8 cellular contexts compared by ENCODE assay signal in genomic region chr1:169586067-169586394, GRCh38. TPM values are rescaled to one million over a fixed set of nuclear protein-coding genes. Genes with fewer than 3 reads are reported as not detected.
DNase-seq lines count a peak whose midpoint lies in the region; ATAC-seq and TF ChIP-seq lines count a peak whose summit lies in the region.

No MANE protein-coding gene starts in this region.

- POLR2A ChIA-PET in PC-3 (lab: Charles Lee; ENCODE audit: unreplicated experiment): interaction anchor here (0.6 kb wide), 1 partner anchor 28 kb away, joined by 6 read pairs; no protein-coding TSS in a partner anchor

- TF ChIP-seq POLR2A in upper lobe of left lung (IDR thresholded peaks at IDR 0.05): no peak

- H3K4me3 ChIP-seq in left ventricle myocardium inferior (peak overlapping the region; percentile 66), PC-3 (ENCODE audit: low read length) (peak overlapping the region; percentile 53), iPS-15b (ENCODE audit: low read depth, low read length) (peak overlapping the region; percentile 42), upper lobe of left lung (peak overlapping the region in 3 of 4 donors; percentile 5 to 34 (median 22))

- H3K79me2 ChIP-seq in PC-3 (ENCODE audit: low read length): no peaks in the 10 kb centered on the region

- H3K27ac ChIP-seq in left ventricle myocardium inferior (replicated peaks) (peak overlapping the region; percentile 87), PC-3 (ENCODE audit: low read length) (no peak overlapping the region), upper lobe of left lung (peak overlapping the region in 1 of 4 donors; percentile 74)

- no peaks in the 10 kb centered on the region for H3K9me2 ChIP-seq in PC-3 (replicated peaks; ENCODE audit: low read length)

- CTCF ChIA-PET in PC-3 (lab: Charles Lee): interaction anchor here (0.6 to 1.5 kb wide), 3 partner anchors 14 to 126 kb away, joined by 3 to 9 read pairs (median 5); no protein-coding TSS in a partner anchor

- peak overlapping the region; percentile 84 for H3K4me2 ChIP-seq in PC-3 (ENCODE audit: low read length)

- no peak for DNase-seq in left ventricle myocardium inferior
- DNase-seq in Right ventricle myocardium inferior (ENCODE audit: missing footprints): no peak
- no peak for DNase-seq in PC-3
- DNase-seq in upper lobe of left lung: no peak
- DNase-seq in GM20000 (ENCODE audit: low spot score): no peak
- no peak for DNase-seq in HK-2 (ENCODE audit: unreplicated experiment)
- DNase-seq in glomerular visceral epithelial cell (ENCODE audit: extremely low spot score): no peak

- H3K4me1 ChIP-seq in left ventricle myocardium inferior (peaks cover 16% of the 10 kb centered on the region), PC-3 (ENCODE audit: insufficient read depth, low read length) (peaks cover 19% of the 10 kb centered on the region), iPS-15b (ENCODE audit: control insufficient read depth, insufficient read depth, low read length) (peaks cover 2% of the 10 kb centered on the region), upper lobe of left lung (peaks cover 2 to 9% (median 9%) of the 10 kb centered on the region in 4 donors)

- H4K20me1 ChIP-seq in PC-3 (ENCODE audit: low read length): no peaks in the 10 kb centered on the region

- no peaks in the 10 kb centered on the region for H3K9me3 ChIP-seq in left ventricle myocardium inferior (replicated peaks)
- no peaks in the 10 kb centered on the region for H3K9me3 ChIP-seq in PC-3 (ENCODE audit: low read length)
- no peaks in the 10 kb centered on the region for H3K9me3 ChIP-seq in iPS-15b (ENCODE audit: control insufficient read depth, insufficient read depth, low read length)
- H3K9me3 ChIP-seq in upper lobe of left lung: no peaks in the 10 kb centered on the region

- intact Hi-C loops in left ventricle myocardium inferior (cut with micrococcal nuclease): no loop called here
- intact Hi-C loops in Right ventricle myocardium inferior (cut with DNase I): no loop called here
- intact Hi-C loops in PC-3 (cut with micrococcal nuclease): loop anchor here (5.0 to 10.0 kb wide), 2 partner anchors 34 to 219 kb away; no protein-coding TSS in a partner anchor

- 19 to 29% methylated on average over 5 of the region's 5 CpGs for WGBS in upper lobe of left lung, 2 donors

- H3K27me3 ChIP-seq in left ventricle myocardium inferior (ENCODE audit: low read depth) (peaks cover 23% of the 10 kb centered on the region), PC-3 (ENCODE audit: low read length) (peaks cover 26% of the 10 kb centered on the region), iPS-15b (ENCODE audit: control insufficient read depth, insufficient read depth, low read length) (peaks cover 4% of the 10 kb centered on the region), upper lobe of left lung (peaks cover 0 to 2% (median 0%) of the 10 kb centered on the region in 4 donors)

- no peak for ATAC-seq in Right ventricle myocardium inferior
- no peak for ATAC-seq in PC-3
- no peak for ATAC-seq in upper lobe of left lung (ENCODE audit: low FRiP score in 2 of 2)

- TF ChIP-seq EP300 in upper lobe of left lung (IDR thresholded peaks at IDR 0.05): no peak

- no peaks in the 10 kb centered on the region for H3K36me3 ChIP-seq in left ventricle myocardium inferior
- H3K36me3 ChIP-seq in PC-3 (ENCODE audit: low read depth, low read length): no peaks in the 10 kb centered on the region
- H3K36me3 ChIP-seq in iPS-15b (ENCODE audit: control insufficient read depth, insufficient read depth, low read length): no peaks in the 10 kb centered on the region
- H3K36me3 ChIP-seq in upper lobe of left lung: no peaks in the 10 kb centered on the region

- H2AFZ ChIP-seq in PC-3 (ENCODE audit: low read length): peak overlapping the region; percentile 82

- BruUV-seq in PC-3 (replicated peaks; lab: Mats Ljungman, UMichigan): no TSS peak

- TF ChIP-seq CTCF in left ventricle myocardium inferior (IDR thresholded peaks at IDR 0.05; ENCODE audit: borderline replicate concordance) (no peak), PC-3 (conservative IDR thresholded peaks at IDR 0.05; ENCODE audit: low read depth, low read length) (no peak), upper lobe of left lung (IDR thresholded peaks at IDR 0.05) (no peak), GM20000 (IDR thresholded peaks at IDR 0.05; ENCODE audit: extremely low read depth, missing control alignments) (no peak)

- H3F3A ChIP-seq in PC-3 (ENCODE audit: low read length, unreplicated experiment): no peaks in the 10 kb centered on the region

- H3K9ac ChIP-seq in PC-3 (ENCODE audit: low read length) (no peak overlapping the region), iPS-15b (ENCODE audit: low read depth, low read length) (no peak overlapping the region)

RNA-seq across cellular contexts. Expression of gene F5, which starts 0.2 kb away (rescaled TPM):
- 14.7 TPM for total RNA-seq in left ventricle myocardium inferior
- 16.6 TPM for total RNA-seq in Right ventricle myocardium inferior
- not detected in 2 replicates for total RNA-seq in PC-3 (2014; rRNA removed)
- total RNA-seq in upper lobe of left lung: 1 to 10 TPM in 5 of 6 donors, under 1 TPM in 1; 0.89 to 6.5 (median 2.2) TPM

RNA-seq across cellular contexts. Expression of gene SELP, which starts 43.9 kb away (rescaled TPM):
- total RNA-seq in left ventricle myocardium inferior: 10.9 TPM
- total RNA-seq in Right ventricle myocardium inferior: 7.1 TPM
- not detected in 2 replicates for total RNA-seq in PC-3 (2014; rRNA removed)
- total RNA-seq in upper lobe of left lung: 10 to 100 TPM in 2 of 6 donors, 1 to 10 TPM in 4; 1.0 to 40.4 (median 7.6) TPM
